In the genomic region with DNA sequence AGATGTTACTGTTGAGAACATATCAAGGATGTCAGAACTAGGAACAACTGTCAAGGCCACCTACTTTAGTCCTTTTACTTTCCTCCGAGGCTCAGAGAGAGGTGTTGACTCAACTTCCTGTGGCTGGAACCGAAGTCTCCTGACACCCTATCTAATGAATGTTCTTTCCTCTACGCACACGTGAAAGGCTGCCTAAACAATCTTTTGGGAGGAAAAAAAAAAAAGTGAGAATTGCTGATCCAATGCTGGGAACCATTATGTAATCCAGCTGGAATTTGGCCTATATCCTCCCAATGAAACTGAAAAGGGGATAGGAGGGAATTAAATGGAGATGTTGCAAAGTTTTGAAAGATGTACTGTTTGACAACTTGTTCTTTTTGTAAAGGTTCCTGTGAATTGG, we compare ENCODE assay signal across 11 cellular contexts. TPM values are rescaled to one million over a fixed set of nuclear protein-coding genes. Genes with fewer than 3 reads are reported as not detected.
DNase-seq lines count a peak whose midpoint lies in the region; ATAC-seq, FAIRE-seq and TF ChIP-seq lines count a peak whose summit lies in the region.
"Had no signal": no experiment of that assay in that cellular context is flagged by ENCODE, and none has a peak within 500 bp of the region (broad histone marks: within the 10 kb centered on the region; RNA-seq: fewer than 3 reads in every experiment).

No MANE protein-coding gene starts in this region.

- TF ChIP-seq CTCF in bronchial epithelial cell (IDR thresholded peaks at IDR 0.05; ENCODE audit: insufficient read depth, low read length, severe bottlenecking) (no peak), GM10266 (IDR thresholded peaks at IDR 0.05; ENCODE audit: control insufficient read depth, insufficient read depth, low read depth, missing control alignments) (no peak)

- DNase-seq in AG20443 (ENCODE audit: low spot score) (peak; percentile 11), MG63 (peak; percentile 11), bronchial epithelial cell (ENCODE audit: low read depth) (peak; percentile 71), lung microvascular endothelial cell (ENCODE audit: low read depth in 2 of 2) (peak; percentile 47 to 88), NCI-H2107 (lab: John Stamatoyannopoulos, UW) (no peak), GM10266 (ENCODE audit: extremely low spot score) (no peak)
- DNase-seq: amygdala, DMS 273 treated with DMSO at 0.1 percent for 48 hours, NCI-H187 treated with DMSO at 0.1 percent for 48 hours had no signal

- no peaks in the 10 kb centered on the region for H3K36me3 ChIP-seq in MG63
- no peaks in the 10 kb centered on the region for H3K36me3 ChIP-seq in bronchial epithelial cell (ENCODE audit: control insufficient read depth, insufficient read depth, low read length)

- H3K9me3 ChIP-seq in MG63 = no peaks in the 10 kb centered on the region

- ATAC-seq in GM21528 (IDR thresholded peaks at IDR 0.05; ENCODE audit: low FRiP score, unreplicated experiment) (no peak), HG02870 (IDR thresholded peaks at IDR 0.05; ENCODE audit: unreplicated experiment) (no peak)

- H3K4me3 ChIP-seq in MG63 (no peak overlapping the region), bronchial epithelial cell (ENCODE audit: low read depth, low read length) (no peak overlapping the region)

- no peaks in the 10 kb centered on the region for H3K27me3 ChIP-seq in MG63
- H3K27me3 ChIP-seq in bronchial epithelial cell (ENCODE audit: control insufficient read depth, insufficient read depth, low read length) = no peaks in the 10 kb centered on the region

- no peak for FAIRE-seq in bronchial epithelial cell (lab: Jason Lieb, UNC)

RNA-seq across cellular contexts. Expression of gene MAP7D3, which starts 8.3 kb away (rescaled TPM):
- 12.1 and 14.3 TPM in 2 replicates for total RNA-seq in MG63 (2014; rRNA removed; shearing (Covaris generic); ENCODE audit: low replicate concordance)
- total RNA-seq in bronchial epithelial cell (3.2 and 5.1 TPM in 2 replicates), lung microvascular endothelial cell (16.3 and 19.8 TPM in 2 replicates)

RNA-seq across cellular contexts. Expression of gene ADGRG4, which starts 41.2 kb away (rescaled TPM):
- total RNA-seq in MG63 (2014; rRNA removed; shearing (Covaris generic); ENCODE audit: low replicate concordance) = not detected in 2 replicates
- not detected in 2 replicates for total RNA-seq in bronchial epithelial cell
- under 0.01 TPM in 1 of 2 replicates, not detected in the other for total RNA-seq in lung microvascular endothelial cell

Comparison
In these comparisons a context has a peak if more than half of its experiments do, and no peak if none do; other contexts are left out.
1. DNase-seq: peak in AG20443 (single experiment), MG63 (single experiment), bronchial epithelial cell (single experiment) and lung microvascular endothelial cell (2 of 2); none in NCI-H2107 (single experiment) and GM10266 (single experiment).